ENCODE assay signal across 3 cellular contexts in the genomic region with DNA sequence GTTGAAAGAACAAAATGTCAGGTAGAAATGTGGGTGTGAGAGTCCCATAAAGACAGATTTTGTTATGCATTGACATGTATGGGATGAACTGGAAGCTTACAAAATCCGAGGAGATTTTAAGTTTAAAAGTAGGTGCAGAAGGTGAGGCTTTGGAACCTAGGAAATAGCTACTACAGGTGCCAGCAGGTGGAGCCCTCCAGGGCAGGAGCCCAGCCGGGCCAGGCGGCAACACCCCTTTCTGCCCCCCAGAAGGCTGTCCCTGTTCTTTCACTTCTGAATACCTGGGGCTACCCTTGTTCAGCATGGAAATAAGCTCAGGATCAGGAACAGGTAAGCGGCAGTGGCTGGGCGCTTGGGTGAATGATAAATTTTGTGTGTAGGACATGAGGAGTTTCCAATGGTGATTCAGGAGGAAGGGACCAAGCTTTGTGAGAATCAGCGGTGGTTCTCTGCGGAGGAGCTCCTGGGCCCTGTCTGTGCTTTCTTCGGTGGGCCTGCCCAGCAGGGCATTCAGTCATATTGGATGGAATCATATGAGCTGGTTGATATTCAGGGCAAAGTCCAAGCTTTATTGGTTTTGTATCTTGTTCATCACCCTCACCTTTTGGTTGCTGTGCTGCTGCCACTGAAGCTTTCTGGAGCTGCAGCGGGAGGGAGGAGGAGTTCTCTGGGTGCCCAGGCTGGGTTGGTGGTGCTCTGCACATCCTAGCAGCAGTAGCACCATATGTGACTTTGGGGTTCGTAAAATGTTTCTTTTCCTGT.
TF ChIP-seq lines count a peak whose summit lies in the region.

No MANE protein-coding gene starts in this region.

TF ChIP-seq in HCT116, 20 proteins besides CTCF, POLR2A, EP300 and RAD21:
- TF ChIP-seq SIN3A (IDR thresholded peaks at IDR 0.05; ENCODE audit: low read depth) (no peak), CBX3 (IDR thresholded peaks at IDR 0.05; ENCODE audit: low read depth) (no peak), TCF7L2 (IDR thresholded peaks at IDR 0.05; ENCODE audit: borderline replicate concordance, extremely low read depth, insufficient read depth, insufficient read length) (no peak), POLR2AphosphoS5 (IDR thresholded peaks at IDR 0.05; ENCODE audit: low read depth, low read length) (no peak)
- TF ChIP-seq, protein P1, sequence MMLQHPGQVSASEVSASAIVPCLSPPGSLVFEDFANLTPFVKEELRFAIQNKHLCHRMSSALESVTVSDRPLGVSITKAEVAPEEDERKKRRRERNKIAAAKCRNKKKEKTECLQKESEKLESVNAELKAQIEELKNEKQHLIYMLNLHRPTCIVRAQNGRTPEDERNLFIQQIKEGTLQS (IDR thresholded peaks at IDR 0.05): no peak
- TF ChIP-seq, protein P2, sequence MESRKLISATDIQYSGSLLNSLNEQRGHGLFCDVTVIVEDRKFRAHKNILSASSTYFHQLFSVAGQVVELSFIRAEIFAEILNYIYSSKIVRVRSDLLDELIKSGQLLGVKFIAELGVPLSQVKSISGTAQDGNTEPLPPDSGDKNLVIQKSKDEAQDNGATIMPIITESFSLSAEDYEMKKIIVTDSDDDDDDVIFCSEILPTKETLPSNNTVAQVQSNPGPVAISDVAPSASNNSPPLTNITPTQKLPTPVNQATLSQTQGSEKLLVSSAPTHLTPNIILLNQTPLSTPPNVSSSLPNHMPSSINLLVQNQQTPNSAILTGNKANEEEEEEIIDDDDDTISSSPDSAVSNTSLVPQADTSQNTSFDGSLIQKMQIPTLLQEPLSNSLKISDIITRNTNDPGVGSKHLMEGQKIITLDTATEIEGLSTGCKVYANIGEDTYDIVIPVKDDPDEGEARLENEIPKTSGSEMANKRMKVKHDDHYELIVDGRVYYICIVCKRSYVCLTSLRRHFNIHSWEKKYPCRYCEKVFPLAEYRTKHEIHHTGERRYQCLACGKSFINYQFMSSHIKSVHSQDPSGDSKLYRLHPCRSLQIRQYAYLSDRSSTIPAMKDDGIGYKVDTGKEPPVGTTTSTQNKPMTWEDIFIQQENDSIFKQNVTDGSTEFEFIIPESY (IDR thresholded peaks at IDR 0.05; ENCODE audit: extremely low read depth, insufficient replicate concordance, low read length): no peak
- TF ChIP-seq, protein P3, sequence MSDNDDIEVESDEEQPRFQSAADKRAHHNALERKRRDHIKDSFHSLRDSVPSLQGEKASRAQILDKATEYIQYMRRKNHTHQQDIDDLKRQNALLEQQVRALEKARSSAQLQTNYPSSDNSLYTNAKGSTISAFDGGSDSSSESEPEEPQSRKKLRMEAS (IDR thresholded peaks at IDR 0.05): no peak
TF ChIP-seq in HCT116: peak in this region for 0.

TF ChIP-seq in GM12878, 131 proteins besides CTCF, POLR2A, EP300 and RAD21:
- TF ChIP-seq, protein P4, sequence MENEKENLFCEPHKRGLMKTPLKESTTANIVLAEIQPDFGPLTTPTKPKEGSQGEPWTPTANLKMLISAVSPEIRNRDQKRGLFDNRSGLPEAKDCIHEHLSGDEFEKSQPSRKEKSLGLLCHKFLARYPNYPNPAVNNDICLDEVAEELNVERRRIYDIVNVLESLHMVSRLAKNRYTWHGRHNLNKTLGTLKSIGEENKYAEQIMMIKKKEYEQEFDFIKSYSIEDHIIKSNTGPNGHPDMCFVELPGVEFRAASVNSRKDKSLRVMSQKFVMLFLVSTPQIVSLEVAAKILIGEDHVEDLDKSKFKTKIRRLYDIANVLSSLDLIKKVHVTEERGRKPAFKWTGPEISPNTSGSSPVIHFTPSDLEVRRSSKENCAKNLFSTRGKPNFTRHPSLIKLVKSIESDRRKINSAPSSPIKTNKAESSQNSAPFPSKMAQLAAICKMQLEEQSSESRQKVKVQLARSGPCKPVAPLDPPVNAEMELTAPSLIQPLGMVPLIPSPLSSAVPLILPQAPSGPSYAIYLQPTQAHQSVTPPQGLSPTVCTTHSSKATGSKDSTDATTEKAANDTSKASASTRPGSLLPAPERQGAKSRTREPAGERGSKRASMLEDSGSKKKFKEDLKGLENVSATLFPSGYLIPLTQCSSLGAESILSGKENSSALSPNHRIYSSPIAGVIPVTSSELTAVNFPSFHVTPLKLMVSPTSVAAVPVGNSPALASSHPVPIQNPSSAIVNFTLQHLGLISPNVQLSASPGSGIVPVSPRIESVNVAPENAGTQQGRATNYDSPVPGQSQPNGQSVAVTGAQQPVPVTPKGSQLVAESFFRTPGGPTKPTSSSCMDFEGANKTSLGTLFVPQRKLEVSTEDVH (IDR thresholded peaks at IDR 0.05; ENCODE audit: low read depth, partially characterized antibody): no peak
- TF ChIP-seq SP1 (IDR thresholded peaks at IDR 0.05; ENCODE audit: low read depth, low read length) (no peak), SMC3 (IDR thresholded peaks at IDR 0.05; ENCODE audit: borderline replicate concordance, low read length) (peak; percentile 18; the same call in 1 of the 2 replicates), MTA2 (IDR thresholded peaks at IDR 0.05; ENCODE audit: low read depth) (no peak), TCF12 (IDR thresholded peaks at IDR 0.05; ENCODE audit: low read depth, low read length) (no peak), SMAD5 (IDR thresholded peaks at IDR 0.05; ENCODE audit: low read depth) (no peak)
- TF ChIP-seq, protein P2 (IDR thresholded peaks at IDR 0.05): no peak
- TF ChIP-seq, protein P5, sequence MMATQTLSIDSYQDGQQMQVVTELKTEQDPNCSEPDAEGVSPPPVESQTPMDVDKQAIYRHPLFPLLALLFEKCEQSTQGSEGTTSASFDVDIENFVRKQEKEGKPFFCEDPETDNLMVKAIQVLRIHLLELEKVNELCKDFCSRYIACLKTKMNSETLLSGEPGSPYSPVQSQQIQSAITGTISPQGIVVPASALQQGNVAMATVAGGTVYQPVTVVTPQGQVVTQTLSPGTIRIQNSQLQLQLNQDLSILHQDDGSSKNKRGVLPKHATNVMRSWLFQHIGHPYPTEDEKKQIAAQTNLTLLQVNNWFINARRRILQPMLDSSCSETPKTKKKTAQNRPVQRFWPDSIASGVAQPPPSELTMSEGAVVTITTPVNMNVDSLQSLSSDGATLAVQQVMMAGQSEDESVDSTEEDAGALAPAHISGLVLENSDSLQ (IDR thresholded peaks at IDR 0.05): no peak

TF ChIP-seq in liver, 16 proteins besides CTCF, POLR2A, EP300 and RAD21:
- TF ChIP-seq FOXA2 (IDR thresholded peaks at IDR 0.05) (no peak), HNF4A (conservative IDR thresholded peaks at IDR 0.05) (peak in 1 of 2 donors; percentile 65)
